Comparison of ENCODE assay signal across 1 cellular context in the genomic region with DNA sequence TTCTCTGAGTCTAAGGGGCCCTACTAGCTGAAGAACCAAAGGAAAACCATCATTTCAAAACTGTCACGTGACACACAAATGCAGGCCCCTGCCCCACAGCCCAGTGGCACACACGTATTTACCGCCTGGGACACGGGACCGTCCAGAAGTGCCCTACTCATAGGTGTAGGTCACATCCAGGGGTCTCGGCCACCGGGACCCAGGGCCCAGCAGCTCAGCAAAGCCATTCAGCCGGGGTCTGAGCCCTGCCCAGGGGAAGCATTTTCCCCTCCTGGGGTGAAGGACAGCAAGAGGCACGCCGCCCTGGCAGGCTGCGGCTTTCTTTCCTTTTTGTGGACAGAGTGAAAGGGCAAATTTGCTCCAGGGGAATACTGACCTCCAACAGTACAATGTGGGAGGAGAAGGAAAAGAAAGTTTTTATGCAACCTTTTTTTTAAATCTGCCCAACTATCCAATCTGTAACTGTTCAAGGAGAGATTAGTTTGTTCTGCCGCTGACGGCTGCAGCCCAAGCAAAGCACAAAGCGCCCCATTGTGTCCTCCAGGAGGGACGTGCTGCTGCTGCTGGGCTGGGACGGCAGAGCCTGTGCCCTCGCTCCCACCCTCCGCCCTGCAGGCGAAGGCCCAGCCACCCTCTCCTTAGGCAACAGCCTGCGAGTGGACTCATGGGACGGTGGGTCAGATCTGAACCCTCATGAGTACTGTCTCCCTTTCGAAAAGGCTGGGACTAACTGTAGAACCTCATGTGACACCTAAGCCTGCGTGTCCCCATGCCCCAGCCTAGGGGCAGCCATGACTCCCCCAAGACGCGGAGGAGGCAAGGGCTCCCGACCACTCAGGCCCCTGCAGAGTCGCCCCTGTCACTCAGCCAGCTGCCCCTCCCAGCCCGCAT.
TF ChIP-seq lines count a peak whose summit lies in the region.

No MANE protein-coding gene starts in this region.

TF ChIP-seq in K562, 482 proteins besides CTCF, POLR2A, EP300 and RAD21:
- TF ChIP-seq ZKSCAN8 (CRISPR knock-in tag; IDR thresholded peaks at IDR 0.05): no peak
- no peak for TF ChIP-seq THRB (CRISPR knock-in tag; conservative IDR thresholded peaks at IDR 0.05)
- peak; percentile 10; the same call in 1 of the 2 replicates for TF ChIP-seq POLR2G (IDR thresholded peaks at IDR 0.05; ENCODE audit: low read depth, low read length)
- TF ChIP-seq RBM22 (IDR thresholded peaks at IDR 0.05; ENCODE audit: low read depth, low read length, poor library complexity, severe bottlenecking): peak; percentile 89
- no peak for TF ChIP-seq ZNF740 (CRISPR knock-in tag; IDR thresholded peaks at IDR 0.05)
- TF ChIP-seq ZNF740 (tag; IDR thresholded peaks at IDR 0.05): no peak
- TF ChIP-seq ZNF253 (CRISPR knock-in tag; conservative IDR thresholded peaks at IDR 0.05): no peak
- TF ChIP-seq PHTF2 (CRISPR knock-in tag; IDR thresholded peaks at IDR 0.05): no peak
- no peak for TF ChIP-seq CBX8 (IDR thresholded peaks at IDR 0.05; ENCODE audit: borderline replicate concordance, extremely low read depth, low read depth, low read length, poor library complexity, severe bottlenecking)
- TF ChIP-seq RBFOX2 (IDR thresholded peaks at IDR 0.05; ENCODE audit: low read depth, low read length): peak; percentile 59
- TF ChIP-seq ZNF77 (CRISPR knock-in tag; IDR thresholded peaks at IDR 0.05): no peak
- peak; percentile 27 for TF ChIP-seq POLR2B (IDR thresholded peaks at IDR 0.05; ENCODE audit: low read depth, partially characterized antibody)
- no peak for TF ChIP-seq FOXJ3 (CRISPR knock-in tag; IDR thresholded peaks at IDR 0.05)
- TF ChIP-seq ZNF143 (CRISPR knock-in tag; IDR thresholded peaks at IDR 0.05): 0 out of 2 replicates have a peak, but pooled peaks have one; percentile 7
